ENCODE assay signal across 8 cellular contexts in the genomic region with DNA sequence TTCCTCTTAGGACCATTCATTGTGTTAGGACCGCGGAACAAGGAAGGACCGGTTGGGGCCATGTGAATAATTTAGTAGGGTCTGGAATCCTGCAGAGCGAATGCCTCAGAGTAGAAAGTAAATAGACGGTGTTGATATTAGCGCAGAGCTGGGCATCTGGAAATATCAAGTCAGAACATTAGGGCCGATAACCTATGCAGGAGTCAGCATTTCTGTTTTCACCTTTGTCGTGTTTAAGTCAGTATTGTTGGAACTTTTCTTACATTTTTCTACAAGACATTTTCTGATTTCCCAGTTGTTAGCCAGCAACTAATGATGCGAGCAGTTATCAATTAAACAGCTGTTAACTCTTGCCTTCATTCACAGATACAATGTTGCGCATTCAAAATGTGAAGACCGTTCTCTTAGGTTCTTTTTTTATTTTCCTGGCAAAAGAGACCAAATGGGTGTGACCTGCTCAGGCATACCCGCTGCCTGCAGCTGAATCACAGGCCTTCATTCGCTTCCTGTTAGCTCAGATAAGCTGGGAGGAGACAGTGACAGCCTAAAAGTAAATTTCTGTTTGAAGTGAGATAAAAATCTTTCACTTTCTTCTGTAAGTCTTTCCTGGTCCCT. TPM values are rescaled to one million over a fixed set of nuclear protein-coding genes. Genes with fewer than 3 reads are reported as not detected.
DNase-seq lines count a peak whose midpoint lies in the region; FAIRE-seq and TF ChIP-seq lines count a peak whose summit lies in the region.

No MANE protein-coding gene starts in this region.

- TF ChIP-seq CTCF in CD14-positive monocyte (IDR thresholded peaks at IDR 0.05) (no peak), HEK293 (tag by site-specific recombination; IDR thresholded peaks at IDR 0.05) (no peak), cardiac muscle cell (IDR thresholded peaks at IDR 0.05; ENCODE audit: low read depth, low read length) (no peak), parathyroid adenoma (IDR thresholded peaks at IDR 0.05) (no peak)

- H3K4me3 Mint-ChIP-seq in CD14-positive monocyte = peak overlapping the region; percentile 99

- H3K4me1 ChIP-seq in HEK293 (ENCODE audit: control insufficient read depth, insufficient read depth, low read length) = peaks cover 15% of the 10 kb centered on the region
- peaks cover 38% of the 10 kb centered on the region for H3K4me1 ChIP-seq in adipocyte (ENCODE audit: control insufficient read depth, insufficient read depth, low read length)
- H3K4me1 ChIP-seq in cardiac muscle cell (ENCODE audit: low read depth) = peaks cover 32% of the 10 kb centered on the region
- peaks cover 7% of the 10 kb centered on the region for H3K4me1 ChIP-seq in parathyroid adenoma

- H3K79me2 ChIP-seq in parathyroid adenoma = peaks cover 7% of the 10 kb centered on the region

- CTCF ChIA-PET in HEK293 (lab: Yijun Ruan, JAX) = interaction anchor here (0.7 to 0.8 kb wide), 2 partner anchors 26 to 261 kb away, joined by 3 read pairs; no protein-coding TSS in a partner anchor

- POLR2A ChIA-PET in HEK293 (lab: Yijun Ruan, JAX) = interaction anchor here (0.5 to 4.2 kb wide), 14 partner anchors 9 to 1763 kb away, joined by 3 to 66 read pairs (median 6); a partner anchor contains a TSS

- H3K36me3 ChIP-seq in HEK293 (ENCODE audit: control insufficient read depth in 2 of 2, insufficient read depth in 1 of 2, low read length in 2 of 2) (peaks cover 0 to 6% of the 10 kb centered on the region in 2 experiments; a peak in 1 of 3 replicates), adipocyte (ENCODE audit: control insufficient read depth, insufficient read depth, low read length, severe bottlenecking) (no peaks in the 10 kb centered on the region), cardiac muscle cell (no peaks in the 10 kb centered on the region), parathyroid adenoma (ENCODE audit: control insufficient read depth, insufficient read depth, low read length) (no peaks in the 10 kb centered on the region)

- H3K27me3 Mint-ChIP-seq in CD14-positive monocyte (ENCODE audit: low read depth in 3 of 3) = no peaks in the 10 kb centered on the region

- FAIRE-seq in RCC 7860 (lab: Jason Lieb, UNC) = peak; percentile 62

- H3K9me3 Mint-ChIP-seq in CD14-positive monocyte = peaks cover 0 to 2% (median 0%) of the 10 kb centered on the region in 7 donors

- H3K27ac Mint-ChIP-seq in CD14-positive monocyte = peak overlapping the region; percentile 98 to 100 (median 99)

- H3K27me3 ChIP-seq in adipocyte (replicated peaks; ENCODE audit: control insufficient read depth, insufficient read depth, low read length) = no peaks in the 10 kb centered on the region
- H3K27me3 ChIP-seq in cardiac muscle cell = no peaks in the 10 kb centered on the region
- H3K27me3 ChIP-seq in parathyroid adenoma (ENCODE audit: control insufficient read depth, insufficient read depth, low read length) = no peaks in the 10 kb centered on the region

- H3K36me3 Mint-ChIP-seq in CD14-positive monocyte = peaks cover 0 to 4% of the 10 kb centered on the region in 2 donors

- H3K4me1 Mint-ChIP-seq in CD14-positive monocyte = peaks cover 61% of the 10 kb centered on the region

- H3K9me3 ChIP-seq in HEK293 (ENCODE audit: control insufficient read depth, insufficient read depth, low read depth, low read length) = no peaks in the 10 kb centered on the region
- no peaks in the 10 kb centered on the region for H3K9me3 ChIP-seq in adipocyte (ENCODE audit: control insufficient read depth, low read length)
- H3K9me3 ChIP-seq in cardiac muscle cell (ENCODE audit: low read depth) = no peaks in the 10 kb centered on the region
- no peaks in the 10 kb centered on the region for H3K9me3 ChIP-seq in parathyroid adenoma (ENCODE audit: control insufficient read depth, low read length)

- H3K4me3 ChIP-seq in HEK293 (ENCODE audit: low read depth, low read length) = peak overlapping the region; percentile 70
- H3K4me3 ChIP-seq in adipocyte (ENCODE audit: low read length) = peak overlapping the region; percentile 97
- peak overlapping the region; percentile 76 for H3K4me3 ChIP-seq in cardiac muscle cell
- peak overlapping the region; percentile 78 for H3K4me3 ChIP-seq in parathyroid adenoma (ENCODE audit: low read depth, low read length)

- intact Hi-C loops in CD14-positive monocyte (cut with micrococcal nuclease) = loop anchor here (1.0 to 5.0 kb wide), 3 partner anchors 35 to 40 kb away; a partner anchor contains a TSS

- DNase-seq in CD14-positive monocyte (ENCODE audit: low spot score) (peak; percentile 64), RCC 7860 (ENCODE audit: low spot score) (peak; percentile 55), adipocyte (ENCODE audit: low read depth) (peak; percentile 86), cardiac muscle cell (ENCODE audit: low read depth in 1 of 2, low spot score in 1 of 2) (peak; percentile 9 to 80), SKM-1 treated with dmso at 0.1 percent for 144 hours (lab: John Stamatoyannopoulos, UW; ENCODE audit: unreplicated experiment) (no peak), occipital lobe (lab: John Stamatoyannopoulos, UW) (no peak)

- H3K9ac ChIP-seq in adipocyte (ENCODE audit: low read length) (peak overlapping the region; percentile 97), parathyroid adenoma (no peak overlapping the region)

- H2AFZ ChIP-seq in parathyroid adenoma = peak overlapping the region; percentile 93

- H3K27ac ChIP-seq in HEK293 (ENCODE audit: extremely low read depth, low read depth, low read length) (peak overlapping the region; percentile 92), cardiac muscle cell (peak overlapping the region; percentile 70), parathyroid adenoma (peak overlapping the region; percentile 85)

- peak overlapping the region; percentile 80 for H3K4me2 ChIP-seq in parathyroid adenoma (ENCODE audit: low read length)

TF ChIP-seq in HEK293, 187 proteins besides CTCF, POLR2A, EP300 and RAD21:
- peak; percentile 88 for TF ChIP-seq ZNF335 (tag by site-specific recombination; conservative IDR thresholded peaks at IDR 0.05)
- TF ChIP-seq ZNF785 (tag by site-specific recombination; IDR thresholded peaks at IDR 0.05) = no peak
- TF ChIP-seq ZNF140 (tag by site-specific recombination; IDR thresholded peaks at IDR 0.05) = no peak
- TF ChIP-seq PRDM1 (tag by site-specific recombination; IDR thresholded peaks at IDR 0.05) = peak; percentile 85
- TF ChIP-seq ZNF600 (tag by site-specific recombination; IDR thresholded peaks at IDR 0.05) = peak; percentile 7; the same call in 1 of the 2 replicates
- TF ChIP-seq ZNF341 (tag by site-specific recombination; IDR thresholded peaks at IDR 0.05; ENCODE audit: low read depth) = peak; percentile 47
- TF ChIP-seq ZBTB17 (tag by site-specific recombination; IDR thresholded peaks at IDR 0.05) = peak; percentile 81
TF ChIP-seq in HEK293: peak in this region for 5.

RNA-seq across cellular contexts. Expression of a gene that starts 1.0 kb away (rescaled TPM):
- 100 to 1,000 TPM; 986 to 999 TPM for polyA plus RNA-seq in CD14-positive monocyte
- 1,894 and 2,333 TPM in 2 replicates for total RNA-seq in cardiac muscle cell
- 2,112 and 2,578 TPM in 2 replicates for polyA plus RNA-seq in cardiac muscle cell
- 258 TPM for total RNA-seq in occipital lobe

RNA-seq across cellular contexts. Expression of a gene that starts 34.4 kb away (rescaled TPM):
- polyA plus RNA-seq in CD14-positive monocyte = not detected
- 0.24 and 0.67 TPM in 2 replicates for total RNA-seq in cardiac muscle cell
- polyA plus RNA-seq in cardiac muscle cell = not detected in 2 replicates
- total RNA-seq in occipital lobe = 0.47 TPM

RNA-seq across cellular contexts. Expression of a gene that starts 40.4 kb away (rescaled TPM):
- polyA plus RNA-seq in CD14-positive monocyte (10 to 100 TPM; 12.9 to 13.5 TPM), cardiac muscle cell (65.1 and 72.8 TPM in 2 replicates)
- total RNA-seq in cardiac muscle cell (41.5 and 41.9 TPM in 2 replicates), occipital lobe (54.6 TPM)

Comparison
In these comparisons a context has a peak if more than half of its experiments do, and no peak if none do; other contexts are left out.
1. DNase-seq: peak in CD14-positive monocyte (single experiment), RCC 7860 (single experiment), adipocyte (single experiment) and cardiac muscle cell (2 of 2); none in SKM-1 treated with dmso at 0.1 percent for 144 hours (single experiment) and occipital lobe (single experiment).
2. Peak in every context shown above with its lines, with median percentiles within 50 percentile points of each other: H3K27ac ChIP-seq and H3K4me3 ChIP-seq.